ENCODE assay signal across 10 cellular contexts in the genomic region with DNA sequence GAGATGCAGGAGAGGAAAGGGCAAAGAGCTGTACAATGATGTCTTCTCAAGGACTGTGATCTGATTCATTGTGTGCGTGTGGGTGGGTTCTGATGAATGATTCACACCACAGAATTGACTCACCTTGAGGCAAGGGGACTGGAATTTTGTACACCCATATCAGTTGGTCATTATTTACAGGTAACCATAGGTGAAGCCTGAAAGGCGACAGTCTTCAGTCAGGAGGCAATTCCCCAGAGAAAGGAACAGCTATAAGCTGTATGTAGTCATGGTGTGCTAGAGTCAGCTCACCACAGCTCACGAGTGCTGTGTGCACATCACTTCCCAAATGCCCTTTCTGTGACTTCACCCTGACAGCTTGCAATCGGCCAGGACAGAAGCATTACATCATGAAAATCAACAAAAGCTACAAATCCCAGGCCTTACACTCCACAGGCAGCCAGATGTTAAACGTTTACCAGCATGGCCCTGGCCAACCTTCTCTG.
DNase-seq lines count a peak whose midpoint lies in the region; ATAC-seq and TF ChIP-seq lines count a peak whose summit lies in the region.
"Had no signal": no experiment of that assay in that cellular context is flagged by ENCODE, and none has a peak within 500 bp of the region (broad histone marks: within the 10 kb centered on the region; RNA-seq: fewer than 3 reads in every experiment).

No MANE protein-coding gene starts in this region.

- no peaks in the 10 kb centered on the region for H3K36me3 ChIP-seq in hepatocyte (replicated peaks; ENCODE audit: insufficient read depth, low read depth)

- no peaks in the 10 kb centered on the region for H3K9me3 ChIP-seq in hepatocyte (ENCODE audit: low read depth)

- H3K4me3 Mint-ChIP-seq in T-helper 2 cell treated with Interferon-gamma antibody and Interleukin-4, amounts not matched to agents 5 μg/mL and 100 μg/mL, for 36 hours = no peak overlapping the region
- H3K4me3 Mint-ChIP-seq: activated naive CD8-positive, alpha-beta T cell had no signal

- peaks cover 8% of the 10 kb centered on the region for H3K4me1 Mint-ChIP-seq in T-helper 2 cell treated with Interferon-gamma antibody and Interleukin-4, amounts not matched to agents 5 μg/mL and 100 μg/mL, for 36 hours (ENCODE audit: low read depth)

- no peaks in the 10 kb centered on the region for H3K79me2 ChIP-seq in hepatocyte

- DNase-seq in stimulated activated CD4-positive, alpha-beta T cell treated with anti-CD3 and anti-CD28 coated beads, Interleukin-12 subunit alpha, Interleukin-12 subunit beta, amount 100 ng/mL, for 4 hours = peak; percentile 4
- no peak for DNase-seq in stimulated activated CD4-positive, alpha-beta T cell treated with anti-CD3 and anti-CD28 coated beads, Interleukin-4, amount 100 ng/mL, for 1 hour
- DNase-seq in T-helper 2 cell treated with Interferon-gamma antibody and Interleukin-4, amounts not matched to agents 5 μg/mL and 100 μg/mL, for 36 hours (ENCODE audit: low spot score) = peak; percentile 61
- peak; percentile 70 for DNase-seq in hepatocyte (ENCODE audit: low spot score)
- no peak for DNase-seq in midbrain (lab: John Stamatoyannopoulos, UW)
- DNase-seq in NCI-H146 treated with DMSO at 0.1 percent for 48 hours (lab: John Stamatoyannopoulos, UW; ENCODE audit: unreplicated experiment) = no peak
- DNase-seq in NCI-H1417 (lab: John Stamatoyannopoulos, UW) = no peak
- DNase-seq: NCI-H510A treated with DMSO at 0.1 percent for 48 hours had no signal

- TF ChIP-seq CTCF in hepatocyte (IDR thresholded peaks at IDR 0.05; ENCODE audit: poor library complexity) = no peak

- H3K4me1 ChIP-seq in hepatocyte (ENCODE audit: insufficient read depth) = no peaks in the 10 kb centered on the region

- H3K27me3 ChIP-seq in hepatocyte = no peaks in the 10 kb centered on the region

- ATAC-seq in HG03442 (IDR thresholded peaks at IDR 0.05; ENCODE audit: unreplicated experiment) = no peak

- H2AFZ ChIP-seq in hepatocyte = no peak overlapping the region

- H3K27me3 Mint-ChIP-seq in T-helper 2 cell treated with Interferon-gamma antibody and Interleukin-4, amounts not matched to agents 5 μg/mL and 100 μg/mL, for 36 hours (ENCODE audit: low read depth) = no peaks in the 10 kb centered on the region

- no peak overlapping the region for H3K4me3 ChIP-seq in hepatocyte

- peak overlapping the region; percentile 86 for H3K27ac ChIP-seq in hepatocyte

- WGBS in hepatocyte (ENCODE audit: low lambda C conversion rate, missing lambda C conversion rate) = 51% methylated on average over 5 of the region's 5 CpGs

- no peaks in the 10 kb centered on the region for H3K36me3 Mint-ChIP-seq in T-helper 2 cell treated with Interferon-gamma antibody and Interleukin-4, amounts not matched to agents 5 μg/mL and 100 μg/mL, for 36 hours (ENCODE audit: low read depth)
- H3K36me3 Mint-ChIP-seq: activated naive CD8-positive, alpha-beta T cell had no signal

- H3K27ac Mint-ChIP-seq in T-helper 2 cell treated with Interferon-gamma antibody and Interleukin-4, amounts not matched to agents 5 μg/mL and 100 μg/mL, for 36 hours = no peak overlapping the region
- H3K27ac Mint-ChIP-seq: activated naive CD8-positive, alpha-beta T cell had no signal

- no peaks in the 10 kb centered on the region for H3K9me2 ChIP-seq in hepatocyte (replicated peaks; ENCODE audit: insufficient read depth)

- peaks cover 4% of the 10 kb centered on the region for H3K9me3 Mint-ChIP-seq in T-helper 2 cell treated with Interferon-gamma antibody and Interleukin-4, amounts not matched to agents 5 μg/mL and 100 μg/mL, for 36 hours

- H4K20me1 ChIP-seq in hepatocyte (ENCODE audit: insufficient read depth, poor library complexity, severe bottlenecking) = no peaks in the 10 kb centered on the region

- H3K4me2 ChIP-seq in hepatocyte = no peak overlapping the region

Comparison
In these comparisons a context has a peak if more than half of its experiments do, and no peak if none do; other contexts are left out.
1. DNase-seq: peak in stimulated activated CD4-positive, alpha-beta T cell treated with anti-CD3 and anti-CD28 coated beads, Interleukin-12 subunit alpha, Interleukin-12 subunit beta, amount 100 ng/mL, for 4 hours (single experiment), T-helper 2 cell treated with Interferon-gamma antibody and Interleukin-4, amounts not matched to agents 5 μg/mL and 100 μg/mL, for 36 hours (single experiment) and hepatocyte (single experiment); none in stimulated activated CD4-positive, alpha-beta T cell treated with anti-CD3 and anti-CD28 coated beads, Interleukin-4, amount 100 ng/mL, for 1 hour (single experiment), midbrain (single experiment), NCI-H146 treated with DMSO at 0.1 percent for 48 hours (single experiment) and NCI-H1417 (0 of 3).